8 cellular contexts compared by ENCODE assay signal in genomic region chr12:87995581-87996178, GRCh38. TPM values are rescaled to one million over a fixed set of nuclear protein-coding genes. Genes with fewer than 3 reads are reported as not detected.
DNase-seq lines count a peak whose midpoint lies in the region; ATAC-seq and TF ChIP-seq lines count a peak whose summit lies in the region.

No MANE protein-coding gene starts in this region.

- intact Hi-C loops in sciatic nerve (cut with DNase I) = no loop called here

- H3K4me1 ChIP-seq in RWPE2 (ENCODE audit: insufficient read depth, poor library complexity, severe bottlenecking) (no peaks in the 10 kb centered on the region), right atrium auricular region (no peaks in the 10 kb centered on the region)

- H3K9me3 ChIP-seq in RWPE2 (ENCODE audit: severe bottlenecking) = no peaks in the 10 kb centered on the region
- no peaks in the 10 kb centered on the region for H3K9me3 ChIP-seq in right atrium auricular region

- peak; percentile 66 for DNase-seq in activated effector memory CD4-positive, alpha-beta T cell treated with anti-CD3 and anti-CD28 coated beads, Interleukin-2, amount 50 U/mL, for 16 hours
- DNase-seq in activated effector memory CD4-positive, alpha-beta T cell treated with Interleukin-2 at 50 U/mL for 16 hours = no peak
- DNase-seq in MV-4-11 (lab: John Stamatoyannopoulos, UW) (peak; percentile 54), RWPE2 (ENCODE audit: low spot score) (no peak), amniotic stem cell (lab: John Stamatoyannopoulos, UW) (peak; percentile 66), right atrium auricular region (ENCODE audit: low spot score) (peak; percentile 66), sciatic nerve (ENCODE audit: low spot score) (peak; percentile 66)

- TF ChIP-seq CTCF in RWPE2 (IDR thresholded peaks at IDR 0.05; ENCODE audit: poor library complexity, severe bottlenecking) (peak; percentile 91), right atrium auricular region (IDR thresholded peaks at IDR 0.05) (peak; percentile 29 to 76)

- ATAC-seq in HG02588 (IDR thresholded peaks at IDR 0.05; ENCODE audit: unreplicated experiment) (peak; percentile 86), RWPE2 (ENCODE audit: low read depth) (peak; percentile 93), sciatic nerve (peak; percentile 84)

- H3K36me3 ChIP-seq in RWPE2 (ENCODE audit: low read depth) = no peaks in the 10 kb centered on the region
- no peaks in the 10 kb centered on the region for H3K36me3 ChIP-seq in right atrium auricular region

- H3K4me3 ChIP-seq in RWPE2 (ENCODE audit: severe bottlenecking) = no peak overlapping the region
- H3K4me3 ChIP-seq in right atrium auricular region = no peak overlapping the region

- H3K27ac ChIP-seq in RWPE2 (ENCODE audit: poor library complexity, severe bottlenecking) (no peak overlapping the region), right atrium auricular region (no peak overlapping the region)

- H3K27me3 ChIP-seq in RWPE2 (ENCODE audit: insufficient read depth, poor library complexity, severe bottlenecking) (no peaks in the 10 kb centered on the region), right atrium auricular region (no peaks in the 10 kb centered on the region)

RNA-seq across cellular contexts. Expression of gene C12orf50, which starts 33.5 kb away (rescaled TPM):
- total RNA-seq in right atrium auricular region (not detected), sciatic nerve (0.27 TPM)

Comparison
In these comparisons a context has a peak if more than half of its experiments do, and no peak if none do; other contexts are left out.
1. DNase-seq: peak in activated effector memory CD4-positive, alpha-beta T cell treated with anti-CD3 and anti-CD28 coated beads, Interleukin-2, amount 50 U/mL, for 16 hours (single experiment), MV-4-11 (single experiment), amniotic stem cell (single experiment), right atrium auricular region (single experiment) and sciatic nerve (single experiment); none in activated effector memory CD4-positive, alpha-beta T cell treated with Interleukin-2 at 50 U/mL for 16 hours (single experiment) and RWPE2 (single experiment).
2. Peak in every context shown above with its lines, with median percentiles within 50 percentile points of each other: ATAC-seq.